Comparison of ENCODE assay signal across 11 cellular contexts in the genomic region with DNA sequence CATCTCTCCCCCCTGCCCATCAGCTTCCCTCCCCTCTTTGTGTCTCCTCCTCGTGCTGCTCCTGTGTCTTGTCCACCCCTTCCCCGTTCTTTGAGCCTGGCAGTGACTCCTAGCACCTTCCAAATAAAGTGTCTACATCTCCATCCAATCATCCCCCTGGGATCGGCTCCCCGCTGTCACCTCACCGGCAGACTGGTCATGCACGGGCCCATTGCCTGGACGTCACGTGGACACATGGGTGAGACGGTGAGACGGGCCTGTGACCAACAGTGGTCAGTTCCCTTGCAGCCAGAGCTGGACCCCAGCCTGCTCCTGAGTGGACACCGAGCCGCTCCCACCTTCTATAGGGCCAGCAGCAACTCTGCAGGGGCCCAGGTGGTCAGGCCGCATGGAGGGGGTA.
"Had no signal": no experiment of that assay in that cellular context is flagged by ENCODE, and none has a peak within 500 bp of the region (broad histone marks: within the 10 kb centered on the region; RNA-seq: fewer than 3 reads in every experiment).

No MANE protein-coding gene starts in this region.

- ATAC-seq: left lobe of liver; stimulated activated effector memory CD8-positive, alpha-beta T cell treated with anti-CD3 and anti-CD28 coated beads, Interleukin-12 subunit alpha, Interleukin-12 subunit beta, amount 100 ng/mL, for 72 hours had no signal

- H3K27me3 ChIP-seq: adrenal gland, cardiac muscle cell, colonic mucosa, tibial artery had no signal

- H3K4me3 Mint-ChIP-seq: stimulated activated effector memory CD8-positive, alpha-beta T cell treated with anti-CD3 and anti-CD28 coated beads, Interleukin-12 subunit alpha, Interleukin-12 subunit beta, amount 100 ng/mL, for 72 hours had no signal

- H3K4me1 ChIP-seq: adrenal gland, colonic mucosa, tibial artery had no signal

- H3K27ac ChIP-seq: adrenal gland, cardiac muscle cell, colonic mucosa, tibial artery had no signal

- H3K9me3 ChIP-seq: adrenal gland, colonic mucosa had no signal

- H3K4me3 ChIP-seq: adrenal gland, cardiac muscle cell, colonic mucosa, tibial artery had no signal

- DNase-seq: activated CD4-positive, alpha-beta T cell treated with anti-CD3 and anti-CD28 coated beads, Interleukin-2, amount 50 U/mL, for 48 hours; activated CD4-positive, CD25-positive, alpha-beta regulatory T cell treated with anti-CD3 and anti-CD28 coated beads, Interleukin-2, amount 50 U/mL, for 72 hours; activated CD8-positive, alpha-beta memory T cell treated with anti-CD3 and anti-CD28 coated beads, Interleukin-2, amount 50 U/mL, for 4 hours; activated naive CD4-positive, alpha-beta T cell treated with Interleukin-2 at 50 U/mL for 16 hours; adrenal gland; colonic mucosa; SW 1271; tibial artery had no signal

- H3K36me3 ChIP-seq: cardiac muscle cell, colonic mucosa, tibial artery had no signal
